ENCODE assay signal across 1 cellular context in the genomic region with DNA sequence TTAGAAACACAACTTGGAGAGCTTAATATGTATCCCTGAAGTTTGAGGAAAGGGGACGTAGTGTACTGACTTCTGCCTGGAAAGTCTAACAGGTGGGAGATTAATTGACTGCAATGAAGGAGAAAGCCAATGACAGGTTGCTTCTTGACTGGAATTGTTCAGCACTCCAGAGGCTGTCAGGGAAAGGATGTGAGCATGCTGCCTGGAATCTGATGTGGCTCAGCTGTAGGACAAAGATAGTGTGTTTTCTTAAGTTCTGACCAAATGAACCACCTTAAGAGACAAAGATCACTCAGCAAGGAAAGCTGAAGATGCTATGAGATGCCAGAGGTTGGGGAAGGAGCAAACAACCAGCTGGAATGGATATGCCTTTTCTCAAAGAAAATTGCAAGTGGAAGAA.
TF ChIP-seq lines count a peak whose summit lies in the region.

No MANE protein-coding gene starts in this region.

TF ChIP-seq in H1, 55 proteins besides CTCF, POLR2A, EP300 and RAD21:
- no peak for TF ChIP-seq JUN (IDR thresholded peaks at IDR 0.05; ENCODE audit: low read depth, low read length)
- no peak for TF ChIP-seq SP1 (IDR thresholded peaks at IDR 0.05; ENCODE audit: low read depth, low read length)
- TF ChIP-seq HDAC6 (IDR thresholded peaks at IDR 0.05; ENCODE audit: low read depth, low read length), result no peak
- TF ChIP-seq BACH1 (IDR thresholded peaks at IDR 0.05; ENCODE audit: low read length), result no peak
- no peak for TF ChIP-seq KDM4A (IDR thresholded peaks at IDR 0.05; ENCODE audit: low read depth, low read length, severe bottlenecking)
- no peak for TF ChIP-seq BCL11A (IDR thresholded peaks at IDR 0.05; ENCODE audit: low read depth in 2 of 2, low read length in 2 of 2)
- no peak for TF ChIP-seq NRF1 (IDR thresholded peaks at IDR 0.05; ENCODE audit: low read depth, low read length)
- no peak for TF ChIP-seq KDM5A (IDR thresholded peaks at IDR 0.05; ENCODE audit: low read length)
- no peak for TF ChIP-seq GABPA (IDR thresholded peaks at IDR 0.05; ENCODE audit: borderline replicate concordance, insufficient read depth, low read length)
- TF ChIP-seq, protein P1, sequence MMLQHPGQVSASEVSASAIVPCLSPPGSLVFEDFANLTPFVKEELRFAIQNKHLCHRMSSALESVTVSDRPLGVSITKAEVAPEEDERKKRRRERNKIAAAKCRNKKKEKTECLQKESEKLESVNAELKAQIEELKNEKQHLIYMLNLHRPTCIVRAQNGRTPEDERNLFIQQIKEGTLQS (IDR thresholded peaks at IDR 0.05; ENCODE audit: insufficient read depth, low read depth, low read length), result no peak
- no peak for TF ChIP-seq RXRA (IDR thresholded peaks at IDR 0.05; ENCODE audit: insufficient read depth, low read depth, low read length)
- TF ChIP-seq SP2 (IDR thresholded peaks at IDR 0.05; ENCODE audit: low read length), result no peak
TF ChIP-seq in H1: peak in this region for 0.
